ENCODE assay signal across 18 cellular contexts in the genomic region with DNA sequence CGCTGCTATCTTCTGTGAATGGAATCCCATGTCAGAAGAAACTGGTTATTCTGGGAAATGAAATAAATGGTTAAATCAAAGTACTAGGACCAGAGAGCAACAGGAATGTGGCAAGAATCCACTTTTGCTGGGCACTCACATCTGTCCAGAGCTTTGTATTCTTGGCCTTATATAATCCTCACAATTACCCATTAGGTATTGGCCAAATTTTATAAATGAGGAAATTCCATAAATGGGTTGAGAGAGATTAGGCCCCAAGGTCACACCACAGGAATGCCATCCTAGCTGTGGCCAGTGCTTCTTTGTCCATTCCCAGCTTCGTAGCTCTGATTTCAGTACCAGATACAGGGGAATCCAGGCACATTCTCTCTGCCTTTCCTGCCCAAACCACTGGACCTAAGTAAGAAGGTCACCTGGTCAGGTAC.
DNase-seq lines count a peak whose midpoint lies in the region; ATAC-seq and TF ChIP-seq lines count a peak whose summit lies in the region.
"Had no signal": no experiment of that assay in that cellular context is flagged by ENCODE, and none has a peak within 500 bp of the region (broad histone marks: within the 10 kb centered on the region; RNA-seq: fewer than 3 reads in every experiment).

No MANE protein-coding gene starts in this region.

- H3K4me1 Mint-ChIP-seq in chondrocyte (ENCODE audit: low read depth), result peaks cover 28% of the 10 kb centered on the region
- H3K4me1 Mint-ChIP-seq: T-cell had no signal

- peaks cover 3% of the 10 kb centered on the region for H3K9me3 ChIP-seq in mucosa of descending colon
- H3K9me3 ChIP-seq: gastroesophageal sphincter, prostate gland had no signal

- ATAC-seq in mucosa of descending colon (peak; percentile 8), HG02938 (IDR thresholded peaks at IDR 0.05; ENCODE audit: unreplicated experiment) (no peak), GM21360 (IDR thresholded peaks at IDR 0.05; ENCODE audit: unreplicated experiment) (no peak)
- ATAC-seq: gastroesophageal sphincter, T-cell had no signal

- H3K4me3 Mint-ChIP-seq in chondrocyte (ENCODE audit: unreplicated experiment), result no peak overlapping the region
- H3K4me3 Mint-ChIP-seq: activated naive CD8-positive, alpha-beta T cell treated with anti-CD3 and anti-CD28 coated beads, Interleukin-2, amount 10 ng/mL, durations not matched to agents 7 days and 5 days; dendritic cell treated with granulocyte-macrophage colony-stimulating factor and Interleukin-4, amounts not matched to agents 40 ng/mL and 50 ng/mL, for 4 days; T-cell had no signal

- peak; percentile 82 for DNase-seq in AG09309 (ENCODE audit: low read depth)
- peak; percentile 72 for DNase-seq in LHCN-M2 (ENCODE audit: low read depth)
- no peak for DNase-seq in chondrocyte (ENCODE audit: low spot score)
- DNase-seq in mucosa of descending colon, result no peak
- DNase-seq in NCI-H2107 (lab: John Stamatoyannopoulos, UW), result no peak
- no peak for DNase-seq in central memory CD4-positive, alpha-beta T cell
- DNase-seq: activated CD4-positive, CD25-positive, alpha-beta regulatory T cell treated with anti-CD3 and anti-CD28 coated beads, Interleukin-2, amount 50 U/mL, for 72 hours; activated naive CD8-positive, alpha-beta T cell treated with anti-CD3 and anti-CD28 coated beads, Interleukin-2, amount 10 ng/mL, durations not matched to agents 7 days and 5 days; DND-41; MM.1S; stimulated activated CD4-positive, alpha-beta T cell treated with anti-CD3 and anti-CD28 coated beads, Interleukin-1b, Interleukin-23, amount 100 ng/mL, for 48 hours; T-cell; transverse colon had no signal

- intact Hi-C loops in mucosa of descending colon (cut with DNase I, micrococcal nuclease), result no loop called here

- peak overlapping the region; percentile 65 for H3K27ac Mint-ChIP-seq in chondrocyte (ENCODE audit: unreplicated experiment)
- H3K27ac Mint-ChIP-seq: activated naive CD8-positive, alpha-beta T cell treated with anti-CD3 and anti-CD28 coated beads, Interleukin-2, amount 10 ng/mL, durations not matched to agents 7 days and 5 days; dendritic cell treated with granulocyte-macrophage colony-stimulating factor and Interleukin-4, amounts not matched to agents 40 ng/mL and 50 ng/mL, for 4 days; T-cell had no signal

- H3K9me3 Mint-ChIP-seq in chondrocyte (ENCODE audit: low read depth), result peaks cover 7% of the 10 kb centered on the region

- no peaks in the 10 kb centered on the region for H3K27me3 Mint-ChIP-seq in chondrocyte (ENCODE audit: low read depth)
- H3K27me3 Mint-ChIP-seq: activated naive CD8-positive, alpha-beta T cell treated with anti-CD3 and anti-CD28 coated beads, Interleukin-2, amount 10 ng/mL, durations not matched to agents 7 days and 5 days; dendritic cell treated with granulocyte-macrophage colony-stimulating factor and Interleukin-4, amounts not matched to agents 40 ng/mL and 50 ng/mL, for 4 days; T-cell had no signal

- no peaks in the 10 kb centered on the region for H3K36me3 ChIP-seq in mucosa of descending colon (ENCODE audit: low read depth)
- H3K36me3 ChIP-seq: gastroesophageal sphincter, prostate gland, transverse colon had no signal

- H3K36me3 Mint-ChIP-seq in chondrocyte (ENCODE audit: low read depth), result peaks cover 6% of the 10 kb centered on the region

- no peaks in the 10 kb centered on the region for H3K4me1 ChIP-seq in mucosa of descending colon (ENCODE audit: low read depth)

- TF ChIP-seq CTCF in AG09309 (IDR thresholded peaks at IDR 0.05; ENCODE audit: control insufficient read depth, insufficient read depth, low read depth, low read length, missing control alignments), result no peak
- TF ChIP-seq CTCF in chondrocyte (IDR thresholded peaks at IDR 0.05), result no peak
- TF ChIP-seq CTCF in mucosa of descending colon (IDR thresholded peaks at IDR 0.05), result no peak

- no peak overlapping the region for H3K4me3 ChIP-seq in AG09309 (ENCODE audit: control insufficient read depth, low read depth, low read length)
- no peak overlapping the region for H3K4me3 ChIP-seq in mucosa of descending colon
- H3K4me3 ChIP-seq: gastroesophageal sphincter, prostate gland, transverse colon had no signal

Comparison
In these comparisons a context has a peak if more than half of its experiments do, and no peak if none do; other contexts are left out.
1. DNase-seq: peak in AG09309 (single experiment) and LHCN-M2 (single experiment); none in chondrocyte (single experiment), mucosa of descending colon (0 of 3), NCI-H2107 (single experiment) and central memory CD4-positive, alpha-beta T cell (single experiment).